In genomic region chr17:59361916-59362810, GRCh38 we compare ENCODE assay signal across 8 cellular contexts. TPM values are rescaled to one million over a fixed set of nuclear protein-coding genes. Genes with fewer than 3 reads are reported as not detected.
A peak's percentile ranks its signal among the peaks of the same experiment; 100 is the strongest.
DNase-seq lines count a peak whose midpoint lies in the region; ATAC-seq and TF ChIP-seq lines count a peak whose summit lies in the region.

No MANE protein-coding gene starts in this region.

- no peaks in the 10 kb centered on the region; the same call in 1 of the 2 replicates for H3K36me3 ChIP-seq in OCI-LY7 (ENCODE audit: insufficient read depth, low read length)

- TF ChIP-seq CTCF in OCI-LY7 (conservative IDR thresholded peaks at IDR 0.05; ENCODE audit: low read length) (no peak), type B pancreatic cell (conservative IDR thresholded peaks at IDR 0.05) (no peak)

- peak; percentile 70 for DNase-seq in Daoy (ENCODE audit: low read depth)
- DNase-seq in OCI-LY7 (ENCODE audit: low spot score): peak; percentile 79
- DNase-seq in astrocyte of the hippocampus (ENCODE audit: low read depth, low spot score): peak; percentile 90
- peak; percentile 63 to 77 for DNase-seq in lung microvascular endothelial cell (ENCODE audit: low read depth in 2 of 2)
- no peak for DNase-seq in type B pancreatic cell (ENCODE audit: extremely low spot score, unreplicated experiment)
- DNase-seq in SHP77 (lab: John Stamatoyannopoulos, UW): no peak

- H3K27ac ChIP-seq in OCI-LY7 (ENCODE audit: low read depth, low read length, poor library complexity, severe bottlenecking): peak overlapping the region; percentile 76

- no peaks in the 10 kb centered on the region for H4K20me1 ChIP-seq in OCI-LY7 (ENCODE audit: insufficient read depth, low read length)

- peaks cover 16% of the 10 kb centered on the region for H3K36me3 Mint-ChIP-seq in type B pancreatic cell

- peak overlapping the region; percentile 25 for H3K4me3 Mint-ChIP-seq in type B pancreatic cell

- no peaks in the 10 kb centered on the region for H3K9me2 ChIP-seq in OCI-LY7 (ENCODE audit: insufficient read depth, low read length)

- CTCF ChIA-PET in OCI-LY7 (lab: Charles Lee; ENCODE audit: unreplicated experiment): no interaction called here

- H3K4me1 Mint-ChIP-seq in type B pancreatic cell (ENCODE audit: unreplicated experiment): peaks cover 52% of the 10 kb centered on the region

- peak; percentile 53 for ATAC-seq in GM21825 (IDR thresholded peaks at IDR 0.05; ENCODE audit: unreplicated experiment)
- ATAC-seq in GM18858 (IDR thresholded peaks at IDR 0.05; ENCODE audit: unreplicated experiment): no peak

- no peaks in the 10 kb centered on the region for H3K79me2 ChIP-seq in OCI-LY7 (ENCODE audit: insufficient read depth, low read depth, low read length)

- BruUV-seq in OCI-LY7 (replicated peaks; lab: Mats Ljungman, UMichigan): no TSS peak

- no peaks in the 10 kb centered on the region for H3K9me3 Mint-ChIP-seq in type B pancreatic cell

- POLR2A ChIA-PET in OCI-LY7 (lab: Charles Lee): interaction anchor here (0.5 to 1.1 kb wide), 5 partner anchors 9 to 767 kb away, joined by 3 to 4 read pairs (median 4); partner anchors contain the start of gene PRR11

- H2AFZ ChIP-seq in OCI-LY7 (ENCODE audit: low read length): peak overlapping the region; percentile 81

- peak overlapping the region; percentile 46 for H3K4me3 ChIP-seq in OCI-LY7 (ENCODE audit: low read depth, low read length, poor library complexity, severe bottlenecking)

- no peak overlapping the region for H3K27ac Mint-ChIP-seq in type B pancreatic cell

- H3K4me1 ChIP-seq in OCI-LY7 (ENCODE audit: insufficient read depth, low read length, poor library complexity, severe bottlenecking): peaks cover 62% of the 10 kb centered on the region

- no peaks in the 10 kb centered on the region for H3K27me3 Mint-ChIP-seq in type B pancreatic cell

- intact Hi-C loops in OCI-LY7 (cut with micrococcal nuclease; ENCODE audit: unreplicated experiment): loop anchor here (1.0 kb wide), 1 partner anchor 30 kb away; no protein-coding TSS in a partner anchor

- peak overlapping the region; percentile 74 for H3K4me2 ChIP-seq in OCI-LY7 (ENCODE audit: low read length)

- no peaks in the 10 kb centered on the region for H3K9me3 ChIP-seq in OCI-LY7 (ENCODE audit: low read length)

RNA-seq across cellular contexts. Expression of gene YPEL2, which starts 30.7 kb away (rescaled TPM):
- total RNA-seq in Daoy (2014; rRNA removed; shearing (Covaris generic)): 0.54 and 2.1 TPM in 2 replicates
- total RNA-seq in OCI-LY7 (2014; rRNA removed; shearing (Covaris generic)): 0.88 and 2.2 TPM in 2 replicates
- total RNA-seq in OCI-LY7 (2022) (3.1 and 5.1 TPM in 2 replicates), lung microvascular endothelial cell (46.0 and 60.9 TPM in 2 replicates), type B pancreatic cell (ENCODE audit: low replicate concordance) (11.0 and 14.7 TPM in 2 replicates)

Comparison
In these comparisons a context has a peak if more than half of its experiments do, and no peak if none do; other contexts are left out.
1. DNase-seq: peak in Daoy (single experiment), OCI-LY7 (single experiment), astrocyte of the hippocampus (single experiment) and lung microvascular endothelial cell (2 of 2); none in type B pancreatic cell (single experiment) and SHP77 (0 of 2).